10 cellular contexts compared by ENCODE assay signal in the genomic region with DNA sequence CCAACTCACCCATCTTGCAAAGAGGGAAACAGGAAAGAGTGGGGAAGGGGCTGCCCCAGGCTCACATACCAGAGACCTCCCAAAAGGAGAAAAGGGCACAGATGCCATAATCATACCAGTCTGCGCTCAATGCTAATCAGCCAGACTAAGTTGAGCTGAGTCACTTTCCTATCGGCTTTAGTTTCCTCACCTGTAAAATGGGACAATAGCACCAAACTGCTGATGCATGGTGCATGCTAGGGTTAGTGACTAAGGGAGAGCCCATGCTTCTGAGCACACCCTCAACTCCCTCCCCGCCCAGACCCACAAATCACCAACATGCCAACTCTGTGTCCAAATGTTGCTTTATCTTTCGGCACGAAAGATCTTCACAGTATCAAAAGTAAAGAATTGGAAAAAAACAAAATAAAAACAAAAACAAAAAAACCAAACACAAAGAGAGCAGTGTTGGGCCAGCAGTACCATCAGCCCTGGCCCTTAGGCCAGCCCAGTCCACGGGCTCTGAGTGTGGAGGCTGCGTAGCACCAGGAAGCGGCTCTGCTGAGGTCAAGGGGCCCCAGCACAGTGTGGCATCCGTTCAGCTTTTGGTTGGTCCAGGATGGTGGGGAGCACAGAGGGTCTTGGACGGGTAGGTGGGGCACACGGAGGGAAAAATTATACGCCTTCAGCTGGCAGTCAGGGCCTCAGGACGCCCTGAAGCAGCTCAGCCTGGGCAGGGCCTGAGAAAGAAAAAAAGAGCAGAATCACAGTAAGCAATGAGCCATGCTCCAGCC. TPM values are rescaled to one million over a fixed set of nuclear protein-coding genes. Genes with fewer than 3 reads are reported as not detected.
DNase-seq lines count a peak whose midpoint lies in the region; ATAC-seq, FAIRE-seq and TF ChIP-seq lines count a peak whose summit lies in the region.
"Had no signal": no experiment of that assay in that cellular context is flagged by ENCODE, and none has a peak within 500 bp of the region (broad histone marks: within the 10 kb centered on the region; RNA-seq: fewer than 3 reads in every experiment).

No MANE protein-coding gene starts in this region.

- no peak overlapping the region for H3K27ac ChIP-seq in RWPE2 (ENCODE audit: poor library complexity, severe bottlenecking)
- no peak overlapping the region for H3K27ac ChIP-seq in kidney (ENCODE audit: low read depth in 2 of 2, low read length in 2 of 2)
- H3K27ac ChIP-seq in aorta (ENCODE audit: low read depth in 1 of 2, low read length in 2 of 2): no peak overlapping the region

- H3K9me3 ChIP-seq in RWPE2 (ENCODE audit: severe bottlenecking) (no peaks in the 10 kb centered on the region), kidney (ENCODE audit: control insufficient read depth in 1 of 2, low read length in 2 of 2) (no peaks in the 10 kb centered on the region), aorta (ENCODE audit: control insufficient read depth, low read length) (no peaks in the 10 kb centered on the region)

- H3K4me1 ChIP-seq in RWPE2 (ENCODE audit: insufficient read depth, poor library complexity, severe bottlenecking): no peaks in the 10 kb centered on the region
- H3K4me1 ChIP-seq in kidney (ENCODE audit: control insufficient read depth in 1 of 2, insufficient read depth in 1 of 2, low read depth in 1 of 2, low read length in 2 of 2): peaks cover 6 to 15% of the 10 kb centered on the region in 2 donors
- no peaks in the 10 kb centered on the region for H3K4me1 ChIP-seq in aorta (ENCODE audit: control insufficient read depth in 1 of 2, insufficient read depth in 2 of 2, low read length in 2 of 2)

- DNase-seq in left cardiac atrium: peak; percentile 6
- DNase-seq in cardiac septum (ENCODE audit: low spot score): no peak
- DNase-seq in RWPE2 (ENCODE audit: low spot score): peak; percentile 42
- DNase-seq in kidney: peak; percentile 58
- peak; percentile 23 to 63 for DNase-seq in aorta
- DNase-seq in D341Med (ENCODE audit: low spot score): no peak
- no peak for DNase-seq in stimulated activated naive CD4-positive, alpha-beta T cell (lab: John Stamatoyannopoulos, UW)
- DNase-seq: NCI-H1092 had no signal

- no peak overlapping the region for H3K9ac ChIP-seq in kidney (ENCODE audit: low read length in 2 of 2)

- H3K36me3 ChIP-seq in RWPE2 (ENCODE audit: low read depth) (peaks cover 62% of the 10 kb centered on the region), kidney (ENCODE audit: control insufficient read depth in 1 of 2, insufficient read depth in 2 of 2, low read length in 2 of 2) (peaks cover 13 to 23% of the 10 kb centered on the region in 2 donors), aorta (ENCODE audit: control insufficient read depth in 1 of 2, insufficient read depth in 2 of 2, low read length in 1 of 2) (peaks cover 3 to 9% of the 10 kb centered on the region in 2 donors)

- 80% methylated on average over 13 of the region's 13 CpGs for WGBS in aorta, 2 donors

- H3K4me3 ChIP-seq in RWPE2 (ENCODE audit: severe bottlenecking): no peak overlapping the region
- no peak overlapping the region for H3K4me3 ChIP-seq in kidney (ENCODE audit: low read length in 2 of 2)
- H3K4me3 ChIP-seq in aorta (ENCODE audit: low read length in 2 of 2): no peak overlapping the region

- H3K27me3 ChIP-seq in RWPE2 (ENCODE audit: insufficient read depth, poor library complexity, severe bottlenecking) (no peaks in the 10 kb centered on the region), aorta (ENCODE audit: control insufficient read depth in 1 of 2, insufficient read depth in 2 of 2, low read length in 1 of 2) (no peaks in the 10 kb centered on the region)

- intact Hi-C loops in left cardiac atrium (cut with DNase I) (no loop called here), cardiac septum (cut with DNase I) (loop anchor here (5.0 kb wide), 1 partner anchor 73 kb away; a partner anchor contains a TSS), kidney (cut with DNase I) (no loop called here), aorta (cut with DNase I) (no loop called here)

- FAIRE-seq in kidney (lab: Jason Lieb, UNC): no peak

- TF ChIP-seq CTCF in RWPE2 (IDR thresholded peaks at IDR 0.05; ENCODE audit: poor library complexity, severe bottlenecking) (no peak), kidney (IDR thresholded peaks at IDR 0.05; ENCODE audit: borderline replicate concordance, extremely low read depth, insufficient read depth) (no peak)

- ATAC-seq in left cardiac atrium (no peak), RWPE2 (ENCODE audit: low read depth) (no peak), aorta (ENCODE audit: low FRiP score) (no peak), GM21786 (IDR thresholded peaks at IDR 0.05; ENCODE audit: unreplicated experiment) (no peak)
- ATAC-seq: WTC11 had no signal

RNA-seq across cellular contexts. Expression of a gene that starts 2.9 kb away (rescaled TPM):
- total RNA-seq in left cardiac atrium (10 to 100 TPM; 33.1 to 53.5 TPM), cardiac septum (37.9 TPM), kidney (86.7 TPM), aorta (10 to 100 TPM; 45.0 to 54.9 TPM)
- polyA plus RNA-seq in kidney (ENCODE audit: insufficient read depth, low read depth, low replicate concordance) (97.3 TPM), aorta (10 to 100 TPM; 46.5 to 95.4 TPM)

RNA-seq across cellular contexts. Expression of a gene that starts 10.0 kb away (rescaled TPM):
- total RNA-seq in left cardiac atrium (1 to 10 TPM; 5.3 to 9.0 TPM), cardiac septum (4.7 TPM), kidney (18.6 TPM), aorta (10 to 100 TPM; 15.0 to 21.6 TPM)
- polyA plus RNA-seq in kidney (ENCODE audit: insufficient read depth, low read depth, low replicate concordance) (1.9 TPM), aorta (1 to 10 TPM; 2.7 to 4.4 TPM)

RNA-seq across cellular contexts. Expression of a gene that starts 22.2 kb away (rescaled TPM):
- 10 to 100 TPM; 50.5 to 94.5 TPM for total RNA-seq in left cardiac atrium
- total RNA-seq in cardiac septum: 133 TPM
- 89.7 TPM for total RNA-seq in kidney
- 46.4 TPM for polyA plus RNA-seq in kidney (ENCODE audit: insufficient read depth, low read depth, low replicate concordance)
- 100 to 1,000 TPM; 510 to 729 TPM for total RNA-seq in aorta
- 1,000 to 10,000 TPM in 1 of 2 donors, 100 to 1,000 TPM in 1; 184 to 1,248 TPM for polyA plus RNA-seq in aorta

RNA-seq across cellular contexts. Expression of a gene that starts 34.7 kb away (rescaled TPM):
- 10 to 100 TPM; 26.1 to 30.1 TPM for total RNA-seq in left cardiac atrium
- 25.4 TPM for total RNA-seq in cardiac septum
- 77.8 TPM for total RNA-seq in kidney
- polyA plus RNA-seq in kidney (ENCODE audit: insufficient read depth, low read depth, low replicate concordance): 61.0 TPM
- 100 to 1,000 TPM in 1 of 2 donors, 10 to 100 TPM in 1; 67.5 to 113 TPM for total RNA-seq in aorta
- 100 to 1,000 TPM in 1 of 2 donors, 10 to 100 TPM in 1; 49.5 to 533 TPM for polyA plus RNA-seq in aorta

RNA-seq across cellular contexts. Expression of a gene that starts 46.2 kb away (rescaled TPM):
- 10 to 100 TPM; 30.2 to 55.1 TPM for total RNA-seq in left cardiac atrium
- 27.5 TPM for total RNA-seq in cardiac septum
- 64.2 TPM for total RNA-seq in kidney
- polyA plus RNA-seq in kidney (ENCODE audit: insufficient read depth, low read depth, low replicate concordance): 56.5 TPM
- total RNA-seq in aorta: 100 to 1,000 TPM in 1 of 2 donors, 10 to 100 TPM in 1; 66.3 to 140 TPM
- 10 to 100 TPM; 23.7 to 68.9 TPM for polyA plus RNA-seq in aorta

Comparison
In these comparisons a context has a peak if more than half of its experiments do, and no peak if none do; other contexts are left out.
1. DNase-seq: peak in left cardiac atrium (single experiment), RWPE2 (single experiment), kidney (single experiment) and aorta (2 of 2); none in cardiac septum (single experiment), D341Med (single experiment) and stimulated activated naive CD4-positive, alpha-beta T cell (0 of 6).